8 cellular contexts compared by ENCODE assay signal in genomic region chr6:26043389-26044139, GRCh38. TPM values are rescaled to one million over a fixed set of nuclear protein-coding genes. Genes with fewer than 3 reads are reported as not detected.
A peak's percentile ranks its signal among the peaks of the same experiment; 100 is the strongest.
DNase-seq lines count a peak whose midpoint lies in the region; ATAC-seq and TF ChIP-seq lines count a peak whose summit lies in the region.

No MANE protein-coding gene starts in this region.

- no peak for TF ChIP-seq CTCF in kidney epithelial cell (IDR thresholded peaks at IDR 0.05; ENCODE audit: insufficient read depth, low read length, poor library complexity, severe bottlenecking)
- no peak for TF ChIP-seq CTCF in smooth muscle cell (IDR thresholded peaks at IDR 0.05; ENCODE audit: borderline replicate concordance, insufficient read depth, poor library complexity, severe bottlenecking)

- DNase-seq in ELR (ENCODE audit: low read depth) (peak; percentile 99), LHCN-M2 (ENCODE audit: low read depth) (peak; percentile 83), UCSD-AML1 (lab: John Stamatoyannopoulos, UW; ENCODE audit: unreplicated experiment) (peak; percentile 70), kidney epithelial cell (ENCODE audit: low read depth) (peak; percentile 92), smooth muscle cell (lab: John Stamatoyannopoulos, UW; ENCODE audit: unreplicated experiment) (no peak)
- DNase-seq in central memory CD4-positive, alpha-beta T cell = peak; percentile 94
- DNase-seq in stimulated activated CD4-positive, alpha-beta T cell treated with anti-CD3 and anti-CD28 coated beads, Interleukin-2, amount 100 ng/mL, for 24 hours = peak; percentile 60

- no peaks in the 10 kb centered on the region for H3K79me2 ChIP-seq in smooth muscle cell (ENCODE audit: low read depth)

- peak; percentile 58 for ATAC-seq in GM21737 (IDR thresholded peaks at IDR 0.05; ENCODE audit: unreplicated experiment)

- 97% methylated on average over 32 of the region's 32 CpGs for WGBS in smooth muscle cell (ENCODE audit: low lambda C conversion rate)

- H3K4me1 ChIP-seq in smooth muscle cell (ENCODE audit: low read depth) = peaks cover 4% of the 10 kb centered on the region

- no peaks in the 10 kb centered on the region for H3K36me3 ChIP-seq in kidney epithelial cell (ENCODE audit: control insufficient read depth, insufficient read depth, low read length)
- no peaks in the 10 kb centered on the region for H3K36me3 ChIP-seq in smooth muscle cell (ENCODE audit: low read depth)

- no peaks in the 10 kb centered on the region for H4K20me1 ChIP-seq in smooth muscle cell (ENCODE audit: low read depth)

- H3K4me2 ChIP-seq in smooth muscle cell = no peak overlapping the region

- H3K4me3 ChIP-seq in kidney epithelial cell (ENCODE audit: low read depth, low read length) (peak overlapping the region; percentile 40), smooth muscle cell (no peak overlapping the region)

- no peak overlapping the region for H2AFZ ChIP-seq in smooth muscle cell (ENCODE audit: low read depth)

- no peaks in the 10 kb centered on the region for H3F3A ChIP-seq in smooth muscle cell (ENCODE audit: low read depth)

- no peak overlapping the region for H3K9ac ChIP-seq in smooth muscle cell (ENCODE audit: low read depth)

- H3K27ac ChIP-seq in smooth muscle cell (ENCODE audit: low read depth) = no peak overlapping the region

- H3K27me3 ChIP-seq in kidney epithelial cell (ENCODE audit: control insufficient read depth, insufficient read depth, low read length) = no peaks in the 10 kb centered on the region
- no peaks in the 10 kb centered on the region for H3K27me3 ChIP-seq in smooth muscle cell (ENCODE audit: low read depth)

- H3K9me3 ChIP-seq in smooth muscle cell (replicated peaks; ENCODE audit: low read depth) = no peaks in the 10 kb centered on the region

RNA-seq across cellular contexts. Expression of gene HFE, which starts 43.7 kb away (rescaled TPM):
- total RNA-seq in LHCN-M2 (2014; rRNA removed) = 11.5 and 12.5 TPM in 2 replicates
- 11.7 TPM for polyA plus RNA-seq in LHCN-M2 (2012)
- total RNA-seq in kidney epithelial cell = 1.4 and 2.6 TPM in 2 replicates
- total RNA-seq in smooth muscle cell = 4.9 and 5.5 TPM in 2 replicates
- 2.1 and 7.5 TPM in 2 replicates for polyA plus RNA-seq in smooth muscle cell
